Comparison of ENCODE assay signal across 14 cellular contexts in the genomic region with DNA sequence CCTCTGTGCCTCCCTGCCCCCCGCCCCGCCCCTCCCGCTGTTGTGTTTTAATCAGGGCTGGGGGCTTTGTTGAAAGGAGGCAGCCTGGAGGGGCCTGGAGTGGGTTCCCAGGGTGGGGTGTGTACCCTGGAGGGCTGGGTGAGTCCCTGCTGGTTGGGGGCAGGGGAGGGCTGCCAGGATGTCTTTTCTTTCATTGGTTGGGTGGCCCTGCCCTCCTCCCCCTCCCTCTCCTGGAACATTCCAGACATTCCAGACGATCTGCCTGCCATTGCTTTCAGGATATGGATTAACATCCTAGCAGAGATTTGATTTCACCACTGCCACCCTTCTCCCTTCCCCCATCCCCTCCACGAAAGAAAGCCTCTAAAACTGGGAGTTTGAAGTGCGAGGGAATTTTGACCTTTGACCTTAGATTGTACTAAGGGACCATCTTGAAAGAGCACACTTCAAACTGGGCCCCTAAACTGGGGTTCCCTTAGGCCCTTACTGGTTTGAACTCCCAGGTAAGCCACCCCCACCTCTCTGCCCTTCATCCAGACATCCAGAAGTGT. TPM values are rescaled to one million over a fixed set of nuclear protein-coding genes. Genes with fewer than 3 reads are reported as not detected.
DNase-seq lines count a peak whose midpoint lies in the region; ATAC-seq and TF ChIP-seq lines count a peak whose summit lies in the region.
"Had no signal": no experiment of that assay in that cellular context is flagged by ENCODE, and none has a peak within 500 bp of the region (broad histone marks: within the 10 kb centered on the region; RNA-seq: fewer than 3 reads in every experiment).

No MANE protein-coding gene starts in this region.

- no peaks in the 10 kb centered on the region for H3K36me3 ChIP-seq in RWPE2 (ENCODE audit: low read depth)
- H3K36me3 ChIP-seq: colonic mucosa, right lobe of liver had no signal

- peaks cover 15% of the 10 kb centered on the region for H3K4me1 ChIP-seq in RWPE2 (ENCODE audit: insufficient read depth, poor library complexity, severe bottlenecking)
- H3K4me1 ChIP-seq: colonic mucosa, right lobe of liver had no signal

- H3K9me3 ChIP-seq in RWPE2 (ENCODE audit: severe bottlenecking): no peaks in the 10 kb centered on the region
- H3K9me3 ChIP-seq: colonic mucosa, right lobe of liver had no signal

- H3K4me3 ChIP-seq in RWPE2 (ENCODE audit: severe bottlenecking): no peak overlapping the region
- H3K4me3 ChIP-seq: colonic mucosa, right lobe of liver had no signal

- H3K27ac ChIP-seq in RWPE2 (ENCODE audit: poor library complexity, severe bottlenecking): peak overlapping the region; percentile 48
- H3K27ac ChIP-seq: colonic mucosa, right lobe of liver had no signal

- no peak overlapping the region for H3K4me3 Mint-ChIP-seq in osteocyte (ENCODE audit: unreplicated experiment)
- H3K4me3 Mint-ChIP-seq: activated CD8-positive, alpha-beta memory T cell treated with anti-CD3 and anti-CD28 coated beads, Interleukin-2, amount 10 ng/mL, durations not matched to agents 7 days and 5 days; T-helper 17 cell had no signal

- peaks cover 42% of the 10 kb centered on the region for H3K4me1 Mint-ChIP-seq in osteocyte (ENCODE audit: unreplicated experiment)
- H3K4me1 Mint-ChIP-seq: activated CD8-positive, alpha-beta memory T cell treated with anti-CD3 and anti-CD28 coated beads, Interleukin-2, amount 10 ng/mL, durations not matched to agents 7 days and 5 days had no signal

- H3K36me3 Mint-ChIP-seq in osteocyte (ENCODE audit: unreplicated experiment): no peaks in the 10 kb centered on the region
- H3K36me3 Mint-ChIP-seq: activated CD8-positive, alpha-beta memory T cell treated with anti-CD3 and anti-CD28 coated beads, Interleukin-2, amount 10 ng/mL, durations not matched to agents 7 days and 5 days had no signal

- peak; percentile 65 for DNase-seq in ELR (ENCODE audit: low read depth)
- DNase-seq in RWPE2 (ENCODE audit: low spot score): no peak
- DNase-seq in fibroblast of gingiva (ENCODE audit: low read depth): peak; percentile 38
- DNase-seq in osteocyte (ENCODE audit: extremely low spot score, unreplicated experiment): no peak
- no peak for DNase-seq in nucleus accumbens (lab: John Stamatoyannopoulos, UW)
- no peak for DNase-seq in RPMI8226
- DNase-seq: activated CD8-positive, alpha-beta memory T cell treated with anti-CD3 and anti-CD28 coated beads, Interleukin-2, amount 10 ng/mL, durations not matched to agents 7 days and 5 days; colonic mucosa; DMS 273 treated with DMSO at 0.1 percent for 48 hours; NCI-H524 treated with DMSO at 0.1 percent for 48 hours; right lobe of liver; T-helper 17 cell had no signal

- TF ChIP-seq CTCF in RWPE2 (IDR thresholded peaks at IDR 0.05; ENCODE audit: poor library complexity, severe bottlenecking) (no peak), osteocyte (IDR thresholded peaks at IDR 0.05) (no peak)

- H3K9me3 Mint-ChIP-seq in osteocyte (ENCODE audit: unreplicated experiment): no peaks in the 10 kb centered on the region

- ATAC-seq in RWPE2 (ENCODE audit: low read depth): peak; percentile 90
- ATAC-seq in HG03460 (IDR thresholded peaks at IDR 0.05; ENCODE audit: unreplicated experiment): no peak
- no peak for ATAC-seq in HG03521 (IDR thresholded peaks at IDR 0.05; ENCODE audit: unreplicated experiment)
- ATAC-seq: activated CD8-positive, alpha-beta memory T cell treated with anti-CD3 and anti-CD28 coated beads, Interleukin-2, amount 10 ng/mL, durations not matched to agents 7 days and 5 days; T-helper 17 cell had no signal

- no peaks in the 10 kb centered on the region for H3K27me3 Mint-ChIP-seq in osteocyte (ENCODE audit: unreplicated experiment)

- H3K27me3 ChIP-seq in RWPE2 (ENCODE audit: insufficient read depth, poor library complexity, severe bottlenecking): no peaks in the 10 kb centered on the region
- H3K27me3 ChIP-seq: colonic mucosa, right lobe of liver had no signal

- H3K27ac Mint-ChIP-seq in osteocyte (ENCODE audit: unreplicated experiment): peak overlapping the region; percentile 81
- H3K27ac Mint-ChIP-seq: activated CD8-positive, alpha-beta memory T cell treated with anti-CD3 and anti-CD28 coated beads, Interleukin-2, amount 10 ng/mL, durations not matched to agents 7 days and 5 days; T-helper 17 cell had no signal

RNA-seq across cellular contexts. Expression of a gene that starts 25.3 kb away (rescaled TPM):
- total RNA-seq in osteocyte: 47.6 and 51.4 TPM in 2 replicates
- total RNA-seq: activated CD8-positive, alpha-beta memory T cell treated with anti-CD3 and anti-CD28 coated beads, Interleukin-2, amount 10 ng/mL, durations not matched to agents 7 days and 5 days; T-helper 17 cell had no signal

RNA-seq across cellular contexts. Expression of a gene that starts 54.1 kb away (rescaled TPM):
- total RNA-seq in osteocyte: not detected in 2 replicates
- total RNA-seq: activated CD8-positive, alpha-beta memory T cell treated with anti-CD3 and anti-CD28 coated beads, Interleukin-2, amount 10 ng/mL, durations not matched to agents 7 days and 5 days; colonic mucosa; right lobe of liver; T-helper 17 cell had no signal

Comparison
In these comparisons a context has a peak if more than half of its experiments do, and no peak if none do; other contexts are left out.
1. DNase-seq: peak in ELR (single experiment) and fibroblast of gingiva (single experiment); none in RWPE2 (single experiment), osteocyte (single experiment), nucleus accumbens (0 of 56) and RPMI8226 (single experiment).